Comparison of ENCODE assay signal across 15 cellular contexts in genomic region chr18:36354989-36355388, GRCh38. TPM values are rescaled to one million over a fixed set of nuclear protein-coding genes. Genes with fewer than 3 reads are reported as not detected.
DNase-seq lines count a peak whose midpoint lies in the region; ATAC-seq, FAIRE-seq and TF ChIP-seq lines count a peak whose summit lies in the region.
"Had no signal": no experiment of that assay in that cellular context is flagged by ENCODE, and none has a peak within 500 bp of the region (broad histone marks: within the 10 kb centered on the region; RNA-seq: fewer than 3 reads in every experiment).

No MANE protein-coding gene starts in this region.

- H3K27ac Mint-ChIP-seq in activated CD8-positive, alpha-beta memory T cell treated with anti-CD3 and anti-CD28 coated beads, Interleukin-2, amount 10 ng/mL, durations not matched to agents 7 days and 5 days, result no peak overlapping the region
- H3K27ac Mint-ChIP-seq in astrocyte (ENCODE audit: unreplicated experiment), result no peak overlapping the region
- H3K27ac Mint-ChIP-seq: activated B cell treated with CpG ODN at 0.5 μM for 24 hours, H9, memory B cell had no signal

- no peaks in the 10 kb centered on the region for H3K36me3 ChIP-seq in astrocyte (ENCODE audit: insufficient read depth, low read length)

- peak overlapping the region; percentile 12 for H2AFZ ChIP-seq in astrocyte (ENCODE audit: low read depth, low read length)

- FAIRE-seq in astrocyte (lab: Jason Lieb, UNC), result peak; percentile 60
- FAIRE-seq: HepG2 had no signal

- H3K4me1 Mint-ChIP-seq in activated CD8-positive, alpha-beta memory T cell treated with anti-CD3 and anti-CD28 coated beads, Interleukin-2, amount 10 ng/mL, durations not matched to agents 7 days and 5 days, result no peaks in the 10 kb centered on the region
- H3K4me1 Mint-ChIP-seq in astrocyte (ENCODE audit: low read depth, unreplicated experiment), result peaks cover 20% of the 10 kb centered on the region
- H3K4me1 Mint-ChIP-seq: activated B cell treated with CpG ODN at 0.5 μM for 24 hours, memory B cell had no signal

- no peak overlapping the region for H3K4me3 Mint-ChIP-seq in activated CD8-positive, alpha-beta memory T cell treated with anti-CD3 and anti-CD28 coated beads, Interleukin-2, amount 10 ng/mL, durations not matched to agents 7 days and 5 days
- no peak overlapping the region for H3K4me3 Mint-ChIP-seq in astrocyte (ENCODE audit: unreplicated experiment)
- H3K4me3 Mint-ChIP-seq: activated B cell treated with CpG ODN at 0.5 μM for 24 hours, H9, memory B cell had no signal

- no peak for ATAC-seq in activated CD8-positive, alpha-beta memory T cell treated with anti-CD3 and anti-CD28 coated beads, Interleukin-2, amount 10 ng/mL, durations not matched to agents 7 days and 5 days
- ATAC-seq in HG02870 (IDR thresholded peaks at IDR 0.05; ENCODE audit: unreplicated experiment) (no peak), HG03565 (IDR thresholded peaks at IDR 0.05; ENCODE audit: unreplicated experiment) (no peak), HG03159 (IDR thresholded peaks at IDR 0.05; ENCODE audit: unreplicated experiment) (no peak)
- ATAC-seq: HepG2 had no signal

- peaks cover 9% of the 10 kb centered on the region for H3K79me2 ChIP-seq in astrocyte (ENCODE audit: insufficient read depth, low read length)

- H3K9me3 ChIP-seq in astrocyte (ENCODE audit: insufficient read depth, low read depth, low read length), result no peaks in the 10 kb centered on the region

- H3K9me3 Mint-ChIP-seq in activated CD8-positive, alpha-beta memory T cell treated with anti-CD3 and anti-CD28 coated beads, Interleukin-2, amount 10 ng/mL, durations not matched to agents 7 days and 5 days (ENCODE audit: low read depth), result no peaks in the 10 kb centered on the region
- H3K9me3 Mint-ChIP-seq in astrocyte (ENCODE audit: unreplicated experiment), result peaks cover 4% of the 10 kb centered on the region
- H3K9me3 Mint-ChIP-seq: activated B cell treated with CpG ODN at 0.5 μM for 24 hours, H9, memory B cell had no signal

- H3K4me1 ChIP-seq in astrocyte (ENCODE audit: insufficient read depth, low read length), result peaks cover 21% of the 10 kb centered on the region

- peak overlapping the region; percentile 59 for H3K27ac ChIP-seq in astrocyte (ENCODE audit: low read depth, low read length)
- H3K27ac ChIP-seq: SK-N-MC had no signal

- H3K9ac ChIP-seq in astrocyte (ENCODE audit: low read length), result no peak overlapping the region

- no peaks in the 10 kb centered on the region for H3K27me3 ChIP-seq in astrocyte (ENCODE audit: insufficient read depth, low read length)

- peaks cover 11% of the 10 kb centered on the region for H3K27me3 Mint-ChIP-seq in activated CD8-positive, alpha-beta memory T cell treated with anti-CD3 and anti-CD28 coated beads, Interleukin-2, amount 10 ng/mL, durations not matched to agents 7 days and 5 days
- H3K27me3 Mint-ChIP-seq in astrocyte (ENCODE audit: low read depth, unreplicated experiment), result no peaks in the 10 kb centered on the region

- peak overlapping the region; percentile 62 for H3K4me2 ChIP-seq in astrocyte (ENCODE audit: low read length)

- H3K36me3 Mint-ChIP-seq in activated CD8-positive, alpha-beta memory T cell treated with anti-CD3 and anti-CD28 coated beads, Interleukin-2, amount 10 ng/mL, durations not matched to agents 7 days and 5 days, result no peaks in the 10 kb centered on the region
- H3K36me3 Mint-ChIP-seq in astrocyte (ENCODE audit: low read depth, unreplicated experiment), result peaks cover 4% of the 10 kb centered on the region
- H3K36me3 Mint-ChIP-seq: memory B cell had no signal

- DNase-seq in activated CD8-positive, alpha-beta memory T cell treated with anti-CD3 and anti-CD28 coated beads, Interleukin-2, amount 50 U/mL, for 48 hours, result peak; percentile 54
- no peak for DNase-seq in activated CD8-positive, alpha-beta memory T cell treated with anti-CD3 and anti-CD28 coated beads, Interleukin-2, amount 10 ng/mL, durations not matched to agents 7 days and 5 days
- DNase-seq in HS-5 (ENCODE audit: low read depth) (peak; percentile 89), astrocyte (ENCODE audit: low read depth) (peak; percentile 69), renal cortical epithelial cell (ENCODE audit: low read depth) (peak; percentile 59)
- DNase-seq: activated B cell treated with CpG ODN at 0.5 μM for 24 hours, erythroblast, H9, NCI-H82 had no signal

- CTCF ChIA-PET in activated CD8-positive, alpha-beta memory T cell treated with anti-CD3 and anti-CD28 coated beads, Interleukin-2, amount 10 ng/mL, durations not matched to agents 7 days and 5 days (lab: Charles Lee), result no interaction called here

- H4K20me1 ChIP-seq in astrocyte (ENCODE audit: insufficient read depth, low read length), result no peaks in the 10 kb centered on the region

- H3K4me3 ChIP-seq in astrocyte (ENCODE audit: insufficient read depth, low read depth, low read length), result peak overlapping the region; percentile 15
- H3K4me3 ChIP-seq: SK-N-MC had no signal

- TF ChIP-seq CTCF in astrocyte (IDR thresholded peaks at IDR 0.05; ENCODE audit: insufficient read depth, low read depth, low read length), result no peak

RNA-seq across cellular contexts. Expression of gene FHOD3, which starts 57.5 kb away (rescaled TPM):
- not detected for total RNA-seq in activated CD8-positive, alpha-beta memory T cell treated with anti-CD3 and anti-CD28 coated beads, Interleukin-2, amount 10 ng/mL, durations not matched to agents 7 days and 5 days
- total RNA-seq in astrocyte, result 5.9 and 6.1 TPM in 2 replicates
- 39.4 and 117 TPM in 2 replicates for total RNA-seq in renal cortical epithelial cell
- total RNA-seq: activated B cell treated with CpG ODN at 0.5 μM for 24 hours had no signal
